ENCODE assay signal across 8 cellular contexts in genomic region chr2:238202326-238203103, GRCh38. TPM values are rescaled to one million over a fixed set of nuclear protein-coding genes. Genes with fewer than 3 reads are reported as not detected.
DNase-seq lines count a peak whose midpoint lies in the region; ATAC-seq, FAIRE-seq and TF ChIP-seq lines count a peak whose summit lies in the region.

No MANE protein-coding gene starts in this region.

- H4K20me1 ChIP-seq in H1 (replicated peaks in 1 of 2; ENCODE audit: control insufficient read depth in 1 of 2, insufficient read depth in 2 of 2, low read length in 2 of 2): peaks cover 7 to 14% of the 10 kb centered on the region in 2 experiments

- TF ChIP-seq POLR2A in H1 (IDR thresholded peaks at IDR 0.05; ENCODE audit: control extremely low read depth in 1 of 2, low read depth in 2 of 2, low read length in 2 of 2): no peak

- H3K79me2 ChIP-seq in H1 (ENCODE audit: control insufficient read depth in 1 of 2, insufficient read depth in 2 of 2, low read length in 2 of 2): peaks cover 21 to 56% of the 10 kb centered on the region in 2 experiments

- peak overlapping the region; percentile 95 for H3K9ac ChIP-seq in SK-N-MC (ENCODE audit: insufficient read length)
- peak overlapping the region; percentile 67 to 93 (median 78); a peak in 6 of 7 replicates for H3K9ac ChIP-seq in H1 (replicated peaks in 1 of 4; ENCODE audit: extremely low read depth in 1 of 4, low read depth in 3 of 4, low read length in 3 of 4)

- in situ Hi-C loops in ACHN (cut with HindIII; ENCODE audit: low pct_ligation_motif_present, low pct_unique_long_range_greater_than_20kb, low sequenced_read_pairs) (no loop called here), GM13977 (cut with MboI; ENCODE audit: low pct_unique_long_range_greater_than_20kb, low sequenced_read_pairs, unreplicated experiment) (no loop called here)

- no peak for TF ChIP-seq EP300 in H1 (IDR thresholded peaks at IDR 0.05; ENCODE audit: borderline replicate concordance in 1 of 2, low read depth in 2 of 2, low read length in 2 of 2)

- H3K9me3 ChIP-seq in SK-N-MC (ENCODE audit: low read depth, low read length) (no peaks in the 10 kb centered on the region), H1 (ENCODE audit: insufficient read depth in 2 of 2, low read depth in 1 of 2, low read length in 1 of 2) (no peaks in the 10 kb centered on the region)

- peaks cover 2 to 7% (median 4%) of the 10 kb centered on the region in 4 experiments; a peak in 5 of 7 replicates for H3K4me1 ChIP-seq in H1 (replicated peaks in 1 of 4; ENCODE audit: control insufficient read depth in 3 of 4, insufficient read depth in 4 of 4, low read length in 3 of 4)

- peak overlapping the region; percentile 81 to 95 for H3K27ac Mint-ChIP-seq in natural killer cell treated with Interleukin-12 subunit alpha and Interleukin-12 subunit beta and Interleukin-15 and Interleukin-18, amount 100 ng/mL, for 72 hours

- no peak overlapping the region for H2AFZ ChIP-seq in H1 (ENCODE audit: low read length)

- ATAC-seq in natural killer cell treated with Interleukin-12 subunit alpha and Interleukin-12 subunit beta and Interleukin-15 and Interleukin-18, amount 100 ng/mL, for 72 hours: no peak
- ATAC-seq in HG03460 (IDR thresholded peaks at IDR 0.05; ENCODE audit: unreplicated experiment): no peak

- H2BK120ac ChIP-seq in H1 (replicated peaks; ENCODE audit: low read depth, low read length): no peak overlapping the region

- no peak overlapping the region for H4K5ac ChIP-seq in H1 (ENCODE audit: insufficient read length, low read depth, low read length)

- no peak overlapping the region for H3K4ac ChIP-seq in H1 (replicated peaks; ENCODE audit: insufficient read length, low read depth, low read length)

- H2BK5ac ChIP-seq in H1 (ENCODE audit: low read depth, low read length): no peak overlapping the region

- no peaks in the 10 kb centered on the region for H3K27me3 Mint-ChIP-seq in natural killer cell treated with Interleukin-12 subunit alpha and Interleukin-12 subunit beta and Interleukin-15 and Interleukin-18, amount 100 ng/mL, for 72 hours

- no peak overlapping the region for H2BK15ac ChIP-seq in H1 (ENCODE audit: low read length)

- no peaks in the 10 kb centered on the region for H3K9me3 Mint-ChIP-seq in natural killer cell treated with Interleukin-12 subunit alpha and Interleukin-12 subunit beta and Interleukin-15 and Interleukin-18, amount 100 ng/mL, for 72 hours

- POLR2A ChIA-PET in H1 (lab: Charles Lee; ENCODE audit: partially characterized antibody): interaction anchor here (1.0 to 1.8 kb wide), 4 partner anchors 9 to 37 kb away, joined by 3 to 8 read pairs (median 4); partner anchors contain the start of gene HES6

- H2BK12ac ChIP-seq in H1 (ENCODE audit: low read depth, low read length): no peak overlapping the region

- peaks cover 6% of the 10 kb centered on the region; the same call in 1 of the 2 replicates for H3K79me1 ChIP-seq in H1 (ENCODE audit: low read depth, low read length)

- DNase-seq in ACHN (peak; percentile 6), GM13977 (ENCODE audit: low spot score) (peak; percentile 45), SK-N-MC (ENCODE audit: low read depth, low spot score) (no peak), H1 (ENCODE audit: low read depth in 1 of 2, low spot score in 2 of 2) (no peak), DMS153 treated with DMSO at 0.1 percent for 48 hours (lab: John Stamatoyannopoulos, UW; ENCODE audit: unreplicated experiment) (no peak), D721Med (ENCODE audit: insufficient read length, low spot score) (no peak)
- DNase-seq in natural killer cell treated with Interleukin-12 subunit alpha and Interleukin-12 subunit beta and Interleukin-15 and Interleukin-18, amount 100 ng/mL, for 72 hours (ENCODE audit: low spot score): no peak

- no peak for FAIRE-seq in H1 (lab: Jason Lieb, UNC)
- FAIRE-seq in D721Med (lab: Jason Lieb, UNC): no peak

- H3K4me1 Mint-ChIP-seq in natural killer cell treated with Interleukin-12 subunit alpha and Interleukin-12 subunit beta and Interleukin-15 and Interleukin-18, amount 100 ng/mL, for 72 hours (ENCODE audit: low read depth in 2 of 2): peaks cover 40 to 60% of the 10 kb centered on the region in 2 donors

- no peak overlapping the region for H3K56ac ChIP-seq in H1 (replicated peaks; ENCODE audit: insufficient read length, low read depth, low read length)

- no peak for TF ChIP-seq RAD21 in H1 (IDR thresholded peaks at IDR 0.05 in 1 of 2, conservative IDR thresholded peaks at IDR 0.05 in 1 of 2; ENCODE audit: low read depth in 2 of 2, low read length in 2 of 2)

- TF ChIP-seq CTCF in GM13977 (IDR thresholded peaks at IDR 0.05; ENCODE audit: extremely low read depth, insufficient read depth, missing control alignments) (no peak), H1 (IDR thresholded peaks at IDR 0.05; ENCODE audit: control extremely low read depth in 1 of 3, insufficient read depth in 1 of 3, low read depth in 1 of 3, low read length in 3 of 3) (no peak), D721Med (IDR thresholded peaks at IDR 0.05; ENCODE audit: insufficient read depth, missing control alignments) (no peak)

- H3K23me2 ChIP-seq in H1 (ENCODE audit: low read depth, low read length): peaks cover 8% of the 10 kb centered on the region; the same call in 1 of the 2 replicates

- H2AK5ac ChIP-seq in H1 (ENCODE audit: low read depth, low read length): no peak overlapping the region

- peaks cover 8% of the 10 kb centered on the region; the same call in 1 of the 2 replicates for H3K36me3 ChIP-seq in SK-N-MC (ENCODE audit: insufficient read depth, low read length)
- H3K36me3 ChIP-seq in H1 (ENCODE audit: control insufficient read depth in 2 of 4, insufficient read depth in 4 of 4, low read length in 3 of 4): no peaks in the 10 kb centered on the region

- peak overlapping the region; percentile 96 for H3K4me3 Mint-ChIP-seq in natural killer cell treated with Interleukin-12 subunit alpha and Interleukin-12 subunit beta and Interleukin-15 and Interleukin-18, amount 100 ng/mL, for 72 hours

- no peak overlapping the region for H4K91ac ChIP-seq in H1 (replicated peaks; ENCODE audit: insufficient read length, low read length)

- H3K27ac ChIP-seq in SK-N-MC (peak overlapping the region; percentile 57; the same call in 1 of the 2 replicates), H1 (ENCODE audit: low read depth, low read length) (no peak overlapping the region)

- H3K4me3 ChIP-seq in SK-N-MC: peak overlapping the region; percentile 90
- H3K4me3 ChIP-seq in H1 (ENCODE audit: extremely low read depth in 1 of 4, insufficient read depth in 2 of 4, low read depth in 3 of 4, low read length in 4 of 4): peak overlapping the region; percentile 65 to 94 (median 72)

- CTCF ChIA-PET in H1 (lab: Charles Lee; ENCODE audit: partially characterized antibody): interaction anchor here (0.6 to 2.7 kb wide), 6 partner anchors 13 to 146 kb away, joined by 3 to 10 read pairs (median 4); no protein-coding TSS in a partner anchor

- WGBS in H1 (ENCODE audit: extremely low coverage in 1 of 2, insufficient coverage in 1 of 2, insufficient read length in 1 of 2, insufficient replicate concordance in 2 of 2, low coverage in 1 of 2, low lambda C conversion rate in 2 of 2, missing lambda C conversion rate in 1 of 2), 2 experiments: 19% methylated on average over 28 of the region's 30 CpGs; no CpG with 5 or more reads in 1 of the 2 experiments

- no peak overlapping the region for H3K14ac ChIP-seq in H1 (ENCODE audit: insufficient read length)

- peaks cover 5% of the 10 kb centered on the region for H3K36me3 Mint-ChIP-seq in natural killer cell treated with Interleukin-12 subunit alpha and Interleukin-12 subunit beta and Interleukin-15 and Interleukin-18, amount 100 ng/mL, for 72 hours

- no peak overlapping the region for H3K18ac ChIP-seq in H1 (ENCODE audit: extremely low read depth, low read length)

- H4K8ac ChIP-seq in H1 (ENCODE audit: extremely low read depth, insufficient read depth, low read length): peak overlapping the region; percentile 12; the same call in 1 of the 2 replicates

- peak overlapping the region; percentile 74 to 92 for H3K4me2 ChIP-seq in H1 (ENCODE audit: insufficient read depth in 1 of 2, low read depth in 2 of 2, low read length in 2 of 2)

- H3K27me3 ChIP-seq in H1 (replicated peaks in 1 of 4; ENCODE audit: control insufficient read depth in 3 of 4, extremely low read depth in 1 of 4, insufficient read depth in 3 of 4, low read length in 3 of 4): peaks cover 0 to 6% (median under 1%) of the 10 kb centered on the region in 4 experiments; a peak in 1 of 7 replicates

- H3K23ac ChIP-seq in H1 (ENCODE audit: insufficient read length): no peak overlapping the region

- H2BK20ac ChIP-seq in H1 (ENCODE audit: low read length): no peak overlapping the region

RNA-seq across cellular contexts. Expression of gene ILKAP, which starts 1.0 kb away (rescaled TPM):
- total RNA-seq in H1 (2021; fragmentation: NEBNext Ultra II Directional; extraction: Animal tissue kit (Norgen Biotek cat#: 25700)): 30.4 and 33.8 TPM in 2 replicates
- polyA plus RNA-seq in H1 (2011; rRNA removed): 23.5 and 29.4 TPM in 2 replicates
- 35.7 TPM for polyA plus RNA-seq in H1 (2011; cell fraction: cytosol; rRNA removed)
- polyA plus RNA-seq in H1 (2011; cell fraction: nucleus; rRNA removed): 41.3 TPM
- polyA plus RNA-seq in H1 (2012, experiment 1 of 2): 23.2 to 32.3 TPM (median 29.4 TPM) in 4 replicates
- polyA plus RNA-seq in H1 (2012, experiment 2 of 2): 29.2 TPM
- polyA plus RNA-seq in H1 (2013, experiment 1 of 2): 23.9 TPM
- 24.4 TPM for polyA plus RNA-seq in H1 (2013, experiment 2 of 2)
- 23.3 and 23.4 TPM in 2 replicates for polyA minus RNA-seq in H1 (2011; rRNA and poly(A)+ RNA removed)
- polyA minus RNA-seq in H1 (2011; cell fraction: cytosol; rRNA and poly(A)+ RNA removed): 7.9 TPM
- polyA minus RNA-seq in H1 (2011; cell fraction: nucleus; rRNA and poly(A)+ RNA removed): 37.9 TPM
- total RNA-seq in natural killer cell treated with Interleukin-12 subunit alpha and Interleukin-12 subunit beta and Interleukin-15 and Interleukin-18, amount 100 ng/mL, for 72 hours: 10 to 100 TPM; 75.8 to 99.7 TPM

RNA-seq across cellular contexts. Expression of gene HES6, which starts 37.3 kb away (rescaled TPM):
- total RNA-seq in H1 (2021; fragmentation: NEBNext Ultra II Directional; extraction: Animal tissue kit (Norgen Biotek cat#: 25700)): 35.2 and 36.3 TPM in 2 replicates
- polyA plus RNA-seq in H1 (2011; rRNA removed): 32.6 and 58.9 TPM in 2 replicates
- polyA plus RNA-seq in H1 (2011; cell fraction: cytosol; rRNA removed): 46.1 TPM
- 114 TPM for polyA plus RNA-seq in H1 (2011; cell fraction: nucleus; rRNA removed)
- 23.0 to 32.3 TPM (median 28.2 TPM) in 4 replicates for polyA plus RNA-seq in H1 (2012, experiment 1 of 2)
- polyA plus RNA-seq in H1 (2012, experiment 2 of 2): 22.4 TPM
- polyA plus RNA-seq in H1 (2013, experiment 1 of 2): 34.8 TPM
- 33.0 TPM for polyA plus RNA-seq in H1 (2013, experiment 2 of 2)
- 2.3 and 2.4 TPM in 2 replicates for polyA minus RNA-seq in H1 (2011; rRNA and poly(A)+ RNA removed)
- 13.8 TPM for polyA minus RNA-seq in H1 (2011; cell fraction: cytosol; rRNA and poly(A)+ RNA removed)
- polyA minus RNA-seq in H1 (2011; cell fraction: nucleus; rRNA and poly(A)+ RNA removed): 35.0 TPM
- total RNA-seq in natural killer cell treated with Interleukin-12 subunit alpha and Interleukin-12 subunit beta and Interleukin-15 and Interleukin-18, amount 100 ng/mL, for 72 hours: 10 to 100 TPM in 1 of 2 donors, 1 to 10 TPM in 1; 5.7 to 11.3 TPM

RNA-seq across cellular contexts. Expression of gene ERFE, which starts 43.7 kb away (rescaled TPM):
- total RNA-seq in H1 (2021; fragmentation: NEBNext Ultra II Directional; extraction: Animal tissue kit (Norgen Biotek cat#: 25700)): 1.8 and 2.5 TPM in 2 replicates
- 3.6 and 5.1 TPM in 2 replicates for polyA plus RNA-seq in H1 (2011; rRNA removed)
- 4.8 TPM for polyA plus RNA-seq in H1 (2011; cell fraction: cytosol; rRNA removed)
- 10.3 TPM for polyA plus RNA-seq in H1 (2011; cell fraction: nucleus; rRNA removed)
- 2.8 to 3.5 TPM (median 2.8 TPM) in 4 replicates for polyA plus RNA-seq in H1 (2012, experiment 1 of 2)
- 3.2 TPM for polyA plus RNA-seq in H1 (2012, experiment 2 of 2)
- polyA plus RNA-seq in H1 (2013, experiment 1 of 2): 3.1 TPM
- polyA plus RNA-seq in H1 (2013, experiment 2 of 2): 2.8 TPM
- 1.1 and 1.3 TPM in 2 replicates for polyA minus RNA-seq in H1 (2011; rRNA and poly(A)+ RNA removed)
- 2.8 TPM for polyA minus RNA-seq in H1 (2011; cell fraction: cytosol; rRNA and poly(A)+ RNA removed)
- polyA minus RNA-seq in H1 (2011; cell fraction: nucleus; rRNA and poly(A)+ RNA removed): 1.4 TPM
- 1 to 10 TPM in 1 of 2 donors, under 1 TPM in 1; 0.20 to 3.8 TPM for total RNA-seq in natural killer cell treated with Interleukin-12 subunit alpha and Interleukin-12 subunit beta and Interleukin-15 and Interleukin-18, amount 100 ng/mL, for 72 hours

Comparison
In these comparisons a context has a peak if more than half of its experiments do, and no peak if none do; other contexts are left out.
1. DNase-seq: peak in ACHN (single experiment) and GM13977 (single experiment); none in SK-N-MC (single experiment), H1 (0 of 2), natural killer cell treated with Interleukin-12 subunit alpha and Interleukin-12 subunit beta and Interleukin-15 and Interleukin-18, amount 100 ng/mL, for 72 hours (single experiment), DMS153 treated with DMSO at 0.1 percent for 48 hours (single experiment) and D721Med (single experiment).